In genomic region chr5:28666075-28666474, GRCh38 we compare ENCODE assay signal across 11 cellular contexts.
"Had no signal": no experiment of that assay in that cellular context is flagged by ENCODE, and none has a peak within 500 bp of the region (broad histone marks: within the 10 kb centered on the region; RNA-seq: fewer than 3 reads in every experiment).

No MANE protein-coding gene starts in this region.

- H3K27ac Mint-ChIP-seq: GM23338, H9, HFFc6 had no signal

- H2AFZ ChIP-seq: GM23248, GM23338 had no signal

- H3K36me3 ChIP-seq: HAP-1 had no signal

- DNase-seq: GM23248, GOT3, H7, H9, HCEC 1CT, HFFc6 had no signal

- ATAC-seq: GM23338, HCT116 had no signal

- H3K4me3 Mint-ChIP-seq: GM23338, H9, HFFc6 had no signal

- H3K4me1 ChIP-seq: HAP-1 had no signal

- H3K4me2 ChIP-seq: GM23338 had no signal

- H3K27ac ChIP-seq: GM23248 had no signal

- H3K9ac ChIP-seq: GM23248 had no signal

- H3K4me1 Mint-ChIP-seq: GM23338, H9 had no signal

- FAIRE-seq: H1, H54 had no signal

- H3K4me3 ChIP-seq: GM23248, GM23338, HAP-1 had no signal
